Comparison of ENCODE assay signal across 11 cellular contexts in genomic region chr12:105351523-105351922, GRCh38. TPM values are rescaled to one million over a fixed set of nuclear protein-coding genes. Genes with fewer than 3 reads are reported as not detected.
DNase-seq lines count a peak whose midpoint lies in the region; ATAC-seq and TF ChIP-seq lines count a peak whose summit lies in the region.
"Had no signal": no experiment of that assay in that cellular context is flagged by ENCODE, and none has a peak within 500 bp of the region (broad histone marks: within the 10 kb centered on the region; RNA-seq: fewer than 3 reads in every experiment).

No MANE protein-coding gene starts in this region.

- H3K4me1 Mint-ChIP-seq in progenitor cell of endocrine pancreas (ENCODE audit: low read depth), result peaks cover 47% of the 10 kb centered on the region

- H3K4me3 Mint-ChIP-seq in progenitor cell of endocrine pancreas (ENCODE audit: low read depth), result no peak overlapping the region
- H3K4me3 Mint-ChIP-seq: stimulated activated naive CD8-positive, alpha-beta T cell treated with anti-CD3 and anti-CD28 coated beads, Interleukin-15, amount 100 ng/mL, for 72 hours had no signal

- ATAC-seq in GM19035 (IDR thresholded peaks at IDR 0.05; ENCODE audit: unreplicated experiment), result peak; percentile 46
- ATAC-seq in GM21737 (IDR thresholded peaks at IDR 0.05; ENCODE audit: unreplicated experiment), result peak; percentile 38
- ATAC-seq in HG03520 (IDR thresholded peaks at IDR 0.05; ENCODE audit: unreplicated experiment), result peak; percentile 33
- ATAC-seq in HG03469 (IDR thresholded peaks at IDR 0.05; ENCODE audit: unreplicated experiment), result no peak

- no peak for TF ChIP-seq CTCF in progenitor cell of endocrine pancreas (IDR thresholded peaks at IDR 0.05; ENCODE audit: unreplicated experiment)

- peaks cover 37% of the 10 kb centered on the region for H3K36me3 Mint-ChIP-seq in progenitor cell of endocrine pancreas (ENCODE audit: insufficient read depth)

- peaks cover 3% of the 10 kb centered on the region for H3K9me3 Mint-ChIP-seq in progenitor cell of endocrine pancreas (ENCODE audit: low read depth)

- peak overlapping the region; percentile 6 for H3K27ac Mint-ChIP-seq in progenitor cell of endocrine pancreas

- DNase-seq in progenitor cell of endocrine pancreas (ENCODE audit: low spot score, unreplicated experiment) (no peak), anterior cingulate cortex (lab: John Stamatoyannopoulos, UW) (no peak), GOT3 (lab: John Stamatoyannopoulos, UW) (no peak)
- DNase-seq: activated effector memory CD4-positive, alpha-beta T cell treated with anti-CD3 and anti-CD28 coated beads, Interleukin-2, amount 50 U/mL, for 16 hours; islet precursor cell; NCI-H1436 treated with DMSO at 0.1 percent for 48 hours had no signal

- no peaks in the 10 kb centered on the region for H3K27me3 Mint-ChIP-seq in progenitor cell of endocrine pancreas
- H3K27me3 Mint-ChIP-seq: stimulated activated naive CD8-positive, alpha-beta T cell treated with anti-CD3 and anti-CD28 coated beads, Interleukin-15, amount 100 ng/mL, for 72 hours had no signal

RNA-seq across cellular contexts. Expression of gene C12orf75, which starts 21.0 kb away (rescaled TPM):
- 228 and 231 TPM in 2 replicates for total RNA-seq in progenitor cell of endocrine pancreas
